ENCODE assay signal across 1 cellular context in the genomic region with DNA sequence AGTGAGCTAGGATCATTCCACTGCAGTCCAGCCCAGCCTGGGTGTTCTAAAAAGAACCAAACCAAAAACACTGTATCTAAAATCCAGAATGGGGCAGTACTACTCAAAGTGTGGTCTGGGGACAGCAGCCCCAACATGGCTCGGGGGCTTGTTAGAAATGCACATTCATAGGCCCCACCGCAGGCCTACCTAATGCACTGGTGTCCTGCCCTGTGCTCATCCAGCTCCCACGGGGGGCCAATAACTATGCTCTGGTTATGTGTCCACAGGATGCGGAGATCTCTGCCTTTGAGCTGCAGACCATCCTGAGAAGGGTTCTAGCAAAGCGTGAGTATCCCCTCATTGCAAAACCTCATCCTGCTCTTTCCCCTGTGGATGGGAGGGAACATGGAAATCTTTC.
TF ChIP-seq lines count a peak whose summit lies in the region.

No MANE protein-coding gene starts in this region.

TF ChIP-seq in WTC11, 78 proteins besides CTCF, POLR2A, EP300 and RAD21:
- TF ChIP-seq HMGA2 (CRISPR knock-in tag; IDR thresholded peaks at IDR 0.05) = no peak
- TF ChIP-seq TEAD4 (CRISPR knock-in tag; IDR thresholded peaks at IDR 0.05) = no peak
- no peak for TF ChIP-seq JAZF1 (CRISPR knock-in tag; IDR thresholded peaks at IDR 0.05)
- no peak for TF ChIP-seq FOXJ3 (CRISPR knock-in tag; IDR thresholded peaks at IDR 0.05; ENCODE audit: borderline replicate concordance)
- TF ChIP-seq, protein P1, sequence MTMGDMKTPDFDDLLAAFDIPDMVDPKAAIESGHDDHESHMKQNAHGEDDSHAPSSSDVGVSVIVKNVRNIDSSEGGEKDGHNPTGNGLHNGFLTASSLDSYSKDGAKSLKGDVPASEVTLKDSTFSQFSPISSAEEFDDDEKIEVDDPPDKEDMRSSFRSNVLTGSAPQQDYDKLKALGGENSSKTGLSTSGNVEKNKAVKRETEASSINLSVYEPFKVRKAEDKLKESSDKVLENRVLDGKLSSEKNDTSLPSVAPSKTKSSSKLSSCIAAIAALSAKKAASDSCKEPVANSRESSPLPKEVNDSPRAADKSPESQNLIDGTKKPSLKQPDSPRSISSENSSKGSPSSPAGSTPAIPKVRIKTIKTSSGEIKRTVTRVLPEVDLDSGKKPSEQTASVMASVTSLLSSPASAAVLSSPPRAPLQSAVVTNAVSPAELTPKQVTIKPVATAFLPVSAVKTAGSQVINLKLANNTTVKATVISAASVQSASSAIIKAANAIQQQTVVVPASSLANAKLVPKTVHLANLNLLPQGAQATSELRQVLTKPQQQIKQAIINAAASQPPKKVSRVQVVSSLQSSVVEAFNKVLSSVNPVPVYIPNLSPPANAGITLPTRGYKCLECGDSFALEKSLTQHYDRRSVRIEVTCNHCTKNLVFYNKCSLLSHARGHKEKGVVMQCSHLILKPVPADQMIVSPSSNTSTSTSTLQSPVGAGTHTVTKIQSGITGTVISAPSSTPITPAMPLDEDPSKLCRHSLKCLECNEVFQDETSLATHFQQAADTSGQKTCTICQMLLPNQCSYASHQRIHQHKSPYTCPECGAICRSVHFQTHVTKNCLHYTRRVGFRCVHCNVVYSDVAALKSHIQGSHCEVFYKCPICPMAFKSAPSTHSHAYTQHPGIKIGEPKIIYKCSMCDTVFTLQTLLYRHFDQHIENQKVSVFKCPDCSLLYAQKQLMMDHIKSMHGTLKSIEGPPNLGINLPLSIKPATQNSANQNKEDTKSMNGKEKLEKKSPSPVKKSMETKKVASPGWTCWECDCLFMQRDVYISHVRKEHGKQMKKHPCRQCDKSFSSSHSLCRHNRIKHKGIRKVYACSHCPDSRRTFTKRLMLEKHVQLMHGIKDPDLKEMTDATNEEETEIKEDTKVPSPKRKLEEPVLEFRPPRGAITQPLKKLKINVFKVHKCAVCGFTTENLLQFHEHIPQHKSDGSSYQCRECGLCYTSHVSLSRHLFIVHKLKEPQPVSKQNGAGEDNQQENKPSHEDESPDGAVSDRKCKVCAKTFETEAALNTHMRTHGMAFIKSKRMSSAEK (CRISPR knock-in tag; IDR thresholded peaks at IDR 0.05; ENCODE audit: borderline replicate concordance) = no peak
- TF ChIP-seq RELA (CRISPR knock-in tag; IDR thresholded peaks at IDR 0.05; ENCODE audit: borderline replicate concordance) = no peak
- TF ChIP-seq GTF2I (CRISPR knock-in tag; conservative IDR thresholded peaks at IDR 0.05) = no peak
- TF ChIP-seq ZNF219 (CRISPR knock-in tag; IDR thresholded peaks at IDR 0.05; ENCODE audit: borderline replicate concordance) = no peak
- TF ChIP-seq ZNF396 (CRISPR knock-in tag; IDR thresholded peaks at IDR 0.05; ENCODE audit: borderline replicate concordance) = no peak
- TF ChIP-seq JUN (CRISPR knock-in tag; IDR thresholded peaks at IDR 0.05) = no peak
- TF ChIP-seq CREB1 (CRISPR knock-in tag; IDR thresholded peaks at IDR 0.05) = no peak
- no peak for TF ChIP-seq NR2C2 (CRISPR knock-in tag; IDR thresholded peaks at IDR 0.05)
- TF ChIP-seq CBFB (CRISPR knock-in tag; IDR thresholded peaks at IDR 0.05; ENCODE audit: low read depth) = no peak
- TF ChIP-seq GABPB1 (CRISPR knock-in tag; IDR thresholded peaks at IDR 0.05) = no peak
